In genomic region chr3:152754303-152754702, GRCh38 we compare ENCODE assay signal across 30 cellular contexts.
"Had no signal": no experiment of that assay in that cellular context is flagged by ENCODE, and none has a peak within 500 bp of the region (broad histone marks: within the 10 kb centered on the region; RNA-seq: fewer than 3 reads in every experiment).

No MANE protein-coding gene starts in this region.

- FAIRE-seq: bronchial epithelial cell, TTC549 had no signal

- H3K4me3 ChIP-seq: ascending aorta, cardiac muscle cell had no signal

- H3K36me3 ChIP-seq: ascending aorta, cardiac muscle cell had no signal

- H3K27me3 ChIP-seq: ascending aorta, cardiac muscle cell had no signal

- H3K4me1 ChIP-seq: ascending aorta had no signal

- ATAC-seq: activated CD8-positive, alpha-beta memory T cell treated with anti-CD3 and anti-CD28 coated beads, Interleukin-2, amount 10 ng/mL, durations not matched to agents 7 days and 5 days; activated CD8-positive, alpha-beta T cell treated with anti-CD3 and anti-CD28 coated beads for 36 hours; activated naive CD8-positive, alpha-beta T cell treated with anti-CD3 and anti-CD28 coated beads, Interleukin-2, amount 50 U/mL, for 24 hours had no signal

- DNase-seq: activated B cell treated with CpG ODN at 0.5 μM for 24 hours; activated CD4-positive, alpha-beta memory T cell treated with anti-CD3 and anti-CD28 coated beads for 36 hours; activated CD4-positive, alpha-beta T cell treated with anti-CD3 and anti-CD28 coated beads for 4 hours; activated CD4-positive, alpha-beta T cell treated with anti-CD3 and anti-CD28 coated beads, Interleukin-2, amount 10 ng/mL, durations not matched to agents 24 days and 14 days; activated CD4-positive, alpha-beta T cell treated with anti-CD3 and anti-CD28 coated beads, Interleukin-2, amount 50 U/mL, for 1 hour; activated CD4-positive, alpha-beta T cell treated with anti-CD3 and anti-CD28 coated beads, Interleukin-2, amount 50 U/mL, for 4 hours; activated CD4-positive, CD25-positive, alpha-beta regulatory T cell treated with anti-CD3 and anti-CD28 coated beads, Interleukin-2, amount 50 U/mL, for 72 hours; activated CD8-positive, alpha-beta memory T cell treated with anti-CD3 and anti-CD28 coated beads for 24 hours; activated CD8-positive, alpha-beta memory T cell treated with anti-CD3 and anti-CD28 coated beads, Interleukin-2, amount 10 ng/mL, durations not matched to agents 7 days and 5 days; activated CD8-positive, alpha-beta memory T cell treated with anti-CD3 and anti-CD28 coated beads, Interleukin-2, amount 50 U/mL, for 48 hours; activated CD8-positive, alpha-beta T cell treated with anti-CD3 and anti-CD28 coated beads for 36 hours; activated effector memory CD4-positive, alpha-beta T cell treated with Interleukin-2 at 50 U/mL for 16 hours; activated gamma-delta T cell; activated naive CD4-positive, alpha-beta T cell treated with anti-CD3 and anti-CD28 coated beads, Interleukin-2, amount 10 ng/mL, durations not matched to agents 7 days and 5 days; activated naive CD4-positive, alpha-beta T cell treated with Interleukin-2 at 50 U/mL for 16 hours; activated naive CD8-positive, alpha-beta T cell treated with anti-CD3 and anti-CD28 coated beads, Interleukin-2, amount 10 ng/mL, durations not matched to agents 7 days and 5 days; activated naive CD8-positive, alpha-beta T cell treated with anti-CD3 and anti-CD28 coated beads, Interleukin-2, amount 50 U/mL, for 24 hours; activated T-cell treated with anti-CD3 and anti-CD28 coated beads, Interleukin-2, amount 50 U/mL, for 24 hours; activated T-cell treated with anti-CD3 and anti-CD28 coated beads, Interleukin-2, amount 50 U/mL, for 48 hours; amygdala; anterior cingulate cortex; caudate nucleus; cerebellar nuclear complex; T-helper 2 cell; T-helper 9 cell had no signal

- H3K27ac ChIP-seq: ascending aorta, cardiac muscle cell, VCaP had no signal
